Comparison of ENCODE assay signal across 9 cellular contexts in genomic region chr11:8810331-8811301, GRCh38.
DNase-seq lines count a peak whose midpoint lies in the region; ATAC-seq and TF ChIP-seq lines count a peak whose summit lies in the region.
"Had no signal": no experiment of that assay in that cellular context is flagged by ENCODE, and none has a peak within 500 bp of the region (broad histone marks: within the 10 kb centered on the region; RNA-seq: fewer than 3 reads in every experiment).

No MANE protein-coding gene starts in this region.

- no peaks in the 10 kb centered on the region for H3K4me1 ChIP-seq in urinary bladder (ENCODE audit: insufficient read depth)

- peaks cover 8% of the 10 kb centered on the region for H3K4me1 Mint-ChIP-seq in activated T-cell treated with anti-CD3 and anti-CD28 coated beads, Interleukin-2, amount 50 U/mL, for 72 hours (ENCODE audit: low read depth)

- no peaks in the 10 kb centered on the region for H3K36me3 ChIP-seq in urinary bladder (ENCODE audit: insufficient read depth)

- H3K36me3 Mint-ChIP-seq in activated T-cell treated with anti-CD3 and anti-CD28 coated beads, Interleukin-2, amount 50 U/mL, for 72 hours (ENCODE audit: insufficient read depth in 2 of 2): no peaks in the 10 kb centered on the region

- H3K9me3 Mint-ChIP-seq in activated T-cell treated with anti-CD3 and anti-CD28 coated beads, Interleukin-2, amount 50 U/mL, for 72 hours: no peaks in the 10 kb centered on the region

- H3K27ac ChIP-seq in urinary bladder (ENCODE audit: low read depth): peak overlapping the region; percentile 79
- H3K27ac ChIP-seq: SK-N-MC had no signal

- H3K4me3 ChIP-seq in fibroblast of villous mesenchyme (ENCODE audit: low read depth, low read length): peak overlapping the region; percentile 64
- peak overlapping the region; percentile 44 for H3K4me3 ChIP-seq in urinary bladder (ENCODE audit: low read depth, low read length)
- H3K4me3 ChIP-seq: SK-N-MC had no signal

- TF ChIP-seq CTCF in fibroblast of villous mesenchyme (IDR thresholded peaks at IDR 0.05; ENCODE audit: insufficient read depth, low read depth, low read length): no peak

- peak; percentile 40 to 46 for ATAC-seq in activated T-cell treated with anti-CD3 and anti-CD28 coated beads, Interleukin-2, amount 50 U/mL, for 72 hours (replicated peaks in 1 of 2)
- ATAC-seq in GM18517 (IDR thresholded peaks at IDR 0.05; ENCODE audit: unreplicated experiment) (no peak), HG03108 (IDR thresholded peaks at IDR 0.05; ENCODE audit: unreplicated experiment) (no peak)

- no peak overlapping the region for H3K27ac Mint-ChIP-seq in activated T-cell treated with anti-CD3 and anti-CD28 coated beads, Interleukin-2, amount 50 U/mL, for 72 hours

- peaks cover 30% of the 10 kb centered on the region for H3K27me3 Mint-ChIP-seq in activated T-cell treated with anti-CD3 and anti-CD28 coated beads, Interleukin-2, amount 50 U/mL, for 72 hours (ENCODE audit: low read depth)

- 6% methylated on average over 33 of the region's 33 CpGs for WGBS in urinary bladder

- DNase-seq in EL (peak; percentile 80), NCI-H1105 (lab: John Stamatoyannopoulos, UW) (peak; percentile 74), fibroblast of villous mesenchyme (ENCODE audit: low read depth) (peak; percentile 80), myocyte (ENCODE audit: low read depth) (peak; percentile 89)
- DNase-seq in activated T-cell treated with anti-CD3 and anti-CD28 coated beads, Interleukin-2, amount 50 U/mL, for 72 hours: peak; percentile 11 to 31

- peak overlapping the region; percentile 41 to 74 for H3K4me3 Mint-ChIP-seq in activated T-cell treated with anti-CD3 and anti-CD28 coated beads, Interleukin-2, amount 50 U/mL, for 72 hours

Comparison
In these comparisons a context has a peak if more than half of its experiments do, and no peak if none do; other contexts are left out.
1. DNase-seq: peak in every context shown above with its lines; median percentile 89 in myocyte; 80 in EL; 80 in fibroblast of villous mesenchyme; 74 in NCI-H1105; 21 in activated T-cell treated with anti-CD3 and anti-CD28 coated beads, Interleukin-2, amount 50 U/mL, for 72 hours.
2. ATAC-seq: peak in activated T-cell treated with anti-CD3 and anti-CD28 coated beads, Interleukin-2, amount 50 U/mL, for 72 hours (2 of 2); none in GM18517 (single experiment) and HG03108 (single experiment).